Comparison of ENCODE assay signal across 8 cellular contexts in the genomic region with DNA sequence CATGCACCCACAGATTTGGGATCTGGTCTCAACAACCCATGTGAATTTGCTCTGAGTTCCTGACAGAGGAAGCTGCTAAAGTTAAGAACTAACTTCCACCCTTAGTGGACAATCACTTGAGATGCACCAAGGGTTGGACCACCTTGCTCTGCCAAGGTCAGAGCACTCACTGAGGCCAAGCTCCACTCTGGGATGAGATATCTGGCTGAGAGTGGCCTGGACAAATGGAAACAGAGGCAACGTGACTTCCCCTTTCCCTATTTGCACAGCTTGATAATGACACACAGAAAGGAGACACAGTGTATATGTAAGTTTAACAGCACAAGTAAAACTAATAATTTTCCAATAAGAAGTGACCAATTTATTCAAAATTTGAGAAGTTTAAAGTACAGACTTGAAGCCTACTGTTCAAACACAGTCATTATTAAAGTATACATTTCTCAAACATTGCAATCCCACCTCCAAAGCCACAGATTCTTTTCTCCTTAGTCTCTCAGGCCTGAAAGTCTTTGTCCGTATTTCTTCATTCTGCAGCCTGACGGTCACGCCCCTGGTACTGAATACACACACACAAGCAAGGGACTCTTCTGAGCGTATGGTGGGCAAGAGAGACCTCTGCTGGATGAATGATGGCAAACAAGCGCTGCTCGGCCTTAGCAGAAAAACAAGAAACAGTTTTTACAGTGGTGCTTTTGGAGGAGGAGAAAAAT. TPM values are rescaled to one million over a fixed set of nuclear protein-coding genes. Genes with fewer than 3 reads are reported as not detected.
DNase-seq lines count a peak whose midpoint lies in the region; ATAC-seq and TF ChIP-seq lines count a peak whose summit lies in the region.

No MANE protein-coding gene starts in this region.

- no peak for TF ChIP-seq POLR2A in gastroesophageal sphincter (IDR thresholded peaks at IDR 0.05)
- no peak for TF ChIP-seq POLR2A in vagina (IDR thresholded peaks at IDR 0.05)

- POLR2A ChIA-PET in HEK293T (lab: Yijun Ruan, JAX), result no interaction called here

- DNase-seq in GM04503 (ENCODE audit: low read depth) (peak; percentile 87), HEK293T (ENCODE audit: extremely low spot score) (peak; percentile 78), MV-4-11 (lab: John Stamatoyannopoulos, UW) (peak; percentile 81), SIG-M5 treated with dmso at 0.1 percent for 504 hours (lab: John Stamatoyannopoulos, UW; ENCODE audit: unreplicated experiment) (peak; percentile 86), vagina (ENCODE audit: extremely low spot score in 2 of 2) (no peak)
- peak; percentile 79 for DNase-seq in activated effector memory CD4-positive, alpha-beta T cell treated with anti-CD3 and anti-CD28 coated beads, Interleukin-2, amount 50 U/mL, for 16 hours

- CTCF ChIA-PET in HEK293T (lab: Yijun Ruan, JAX), result interaction anchor here (0.7 to 1.6 kb wide), 5 partner anchors 24 to 230 kb away, joined by 3 to 5 read pairs (median 3); no protein-coding TSS in a partner anchor

- TF ChIP-seq CTCF in gastroesophageal sphincter (IDR thresholded peaks at IDR 0.05) (peak; percentile 60 to 89 (median 70)), parathyroid adenoma (IDR thresholded peaks at IDR 0.05) (peak; percentile 88), vagina (IDR thresholded peaks at IDR 0.05) (peak; percentile 40 to 92 (median 90))

- peaks cover 4% of the 10 kb centered on the region for H3K27me3 ChIP-seq in gastroesophageal sphincter
- no peaks in the 10 kb centered on the region for H3K27me3 ChIP-seq in parathyroid adenoma (ENCODE audit: control insufficient read depth, insufficient read depth, low read length)
- H3K27me3 ChIP-seq in vagina, result no peaks in the 10 kb centered on the region

- no peaks in the 10 kb centered on the region for H3K9me3 ChIP-seq in gastroesophageal sphincter
- no peaks in the 10 kb centered on the region for H3K9me3 ChIP-seq in parathyroid adenoma (ENCODE audit: control insufficient read depth, low read length)
- no peaks in the 10 kb centered on the region for H3K9me3 ChIP-seq in vagina

- ATAC-seq in gastroesophageal sphincter, result peak; percentile 92

- intact Hi-C loops in vagina (cut with DNase I), result loop anchor here (10.0 kb wide), 2 partner anchors 228 to 608 kb away; partner anchors contain the start of gene SIX1

- H3K79me2 ChIP-seq in parathyroid adenoma, result no peaks in the 10 kb centered on the region

- no peak overlapping the region for H3K4me3 ChIP-seq in gastroesophageal sphincter
- no peak overlapping the region for H3K4me3 ChIP-seq in parathyroid adenoma (ENCODE audit: low read depth, low read length)
- H3K4me3 ChIP-seq in vagina, result no peak overlapping the region

- H3K36me3 ChIP-seq in gastroesophageal sphincter (no peaks in the 10 kb centered on the region), parathyroid adenoma (ENCODE audit: control insufficient read depth, insufficient read depth, low read length) (no peaks in the 10 kb centered on the region), vagina (no peaks in the 10 kb centered on the region)

- H3K27ac ChIP-seq in gastroesophageal sphincter (no peak overlapping the region), parathyroid adenoma (peak overlapping the region; percentile 29), vagina (no peak overlapping the region)

- WGBS in gastroesophageal sphincter (ENCODE audit: low coverage in 1 of 2), 2 donors, result 11 to 13% methylated on average over 6 to 7 of the region's 7 CpGs

- peak overlapping the region; percentile 29 for H3K4me2 ChIP-seq in parathyroid adenoma (ENCODE audit: low read length)

- no peak for TF ChIP-seq EP300 in gastroesophageal sphincter (IDR thresholded peaks at IDR 0.05)

- H3K9ac ChIP-seq in parathyroid adenoma, result no peak overlapping the region

- H3K4me1 ChIP-seq in gastroesophageal sphincter (peaks cover 0 to 10% (median 3%) of the 10 kb centered on the region in 3 donors), parathyroid adenoma (peaks cover 16% of the 10 kb centered on the region), vagina (peaks cover 3% of the 10 kb centered on the region)

- peak overlapping the region; percentile 80 for H2AFZ ChIP-seq in parathyroid adenoma

TF ChIP-seq in HEK293T, 16 proteins besides CTCF, POLR2A, EP300 and RAD21:
- TF ChIP-seq PKNOX1 (IDR thresholded peaks at IDR 0.05) (no peak), FOXK2 (IDR thresholded peaks at IDR 0.05) (no peak), FOXM1 (IDR thresholded peaks at IDR 0.05; ENCODE audit: borderline replicate concordance) (no peak), SP1 (IDR thresholded peaks at IDR 0.05) (no peak), ARNT (IDR thresholded peaks at IDR 0.05) (no peak), CTBP1 (IDR thresholded peaks at IDR 0.05; ENCODE audit: borderline replicate concordance) (no peak), TARDBP (IDR thresholded peaks at IDR 0.05) (no peak), HDGF (IDR thresholded peaks at IDR 0.05; ENCODE audit: borderline replicate concordance) (no peak), LEF1 (IDR thresholded peaks at IDR 0.05; ENCODE audit: borderline replicate concordance) (no peak)

RNA-seq across cellular contexts. Expression of gene TMEM30B, which starts 28.6 kb away (rescaled TPM):
- total RNA-seq in gastroesophageal sphincter, result 1 to 10 TPM; 1.6 to 4.8 (median 2.6) TPM
- 22.6 TPM for total RNA-seq in vagina

Comparison
In these comparisons a context has a peak if more than half of its experiments do, and no peak if none do; other contexts are left out.
1. DNase-seq: peak in GM04503 (single experiment), HEK293T (single experiment), MV-4-11 (single experiment), SIG-M5 treated with dmso at 0.1 percent for 504 hours (single experiment) and activated effector memory CD4-positive, alpha-beta T cell treated with anti-CD3 and anti-CD28 coated beads, Interleukin-2, amount 50 U/mL, for 16 hours (single experiment); none in vagina (0 of 2).
2. Peak in every context shown above with its lines, with median percentiles within 50 percentile points of each other: CTCF ChIP-seq.